ENCODE assay signal across 8 cellular contexts in the genomic region with DNA sequence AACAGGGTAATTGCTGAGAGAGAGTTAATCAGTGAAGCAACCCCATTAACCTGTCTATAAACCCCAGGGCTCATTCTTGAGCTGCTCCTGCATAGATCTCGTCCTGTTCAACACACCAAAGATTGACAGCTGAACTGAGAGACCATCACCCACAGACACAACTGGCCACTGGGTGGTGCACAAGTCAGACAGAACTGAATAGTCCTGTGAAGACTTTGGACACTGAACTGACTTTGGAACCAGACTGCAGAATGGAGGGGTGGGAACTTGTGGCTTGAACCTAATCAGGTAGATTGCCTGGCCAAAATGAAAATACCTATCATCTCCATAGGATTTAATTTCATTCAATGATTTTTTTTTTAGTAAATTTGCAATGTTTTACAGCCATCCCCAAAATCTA. TPM values are rescaled to one million over a fixed set of nuclear protein-coding genes. Genes with fewer than 3 reads are reported as not detected.
DNase-seq lines count a peak whose midpoint lies in the region; ATAC-seq, FAIRE-seq and TF ChIP-seq lines count a peak whose summit lies in the region.
"Not testable (repeated sequence)": the region's sequence is repeated elsewhere in the genome, so short reads cannot be mapped to it uniquely, and the experiment has no call there.

No MANE protein-coding gene starts in this region.

- not testable (repeated sequence) for H3K9me3 ChIP-seq in RWPE2 (ENCODE audit: severe bottlenecking); K562 (replicated peaks; ENCODE audit: control insufficient read depth, insufficient read depth, low read depth, low read length); left lung

- CTCF ChIA-PET in K562 (lab: Yijun Ruan, JAX; ENCODE audit: low intra/inter-chr PET ratio): not testable (repeated sequence)

- FAIRE-seq in K562 (lab: Jason Lieb, UNC): not testable (repeated sequence)

- not testable (repeated sequence) for H3K4me1 Mint-ChIP-seq in stimulated activated naive B cell treated with anti-CD40 and anti-IgM and Interleukin-4, amounts not matched to agents 10 μg/mL and 1 μg/mL and 100 μg/mL, for 72 hours

- not testable (repeated sequence) for TF ChIP-seq POLR2A in K562 (conservative IDR thresholded peaks at IDR 0.05)

- POLR2A ChIA-PET in K562 (lab: Yijun Ruan, JAX): not testable (repeated sequence)

- TF ChIP-seq CTCF in RWPE2 (IDR thresholded peaks at IDR 0.05; ENCODE audit: poor library complexity, severe bottlenecking): peak; percentile 9
- TF ChIP-seq CTCF in K562 (IDR thresholded peaks at IDR 0.05 in 2 of 3, conservative IDR thresholded peaks at IDR 0.05 in 1 of 3; ENCODE audit: insufficient read depth in 2 of 3, low read depth in 1 of 3, low read length in 3 of 3); left lung (IDR thresholded peaks at IDR 0.05): not testable (repeated sequence)

- H3K27me3 Mint-ChIP-seq in stimulated activated naive B cell treated with anti-CD40 and anti-IgM and Interleukin-4, amounts not matched to agents 10 μg/mL and 1 μg/mL and 100 μg/mL, for 72 hours: not testable (repeated sequence)

- H3K4me3 ChIP-seq in RWPE2 (ENCODE audit: severe bottlenecking); K562; left lung: not testable (repeated sequence)

- H3K27me3 ChIP-seq in RWPE2 (ENCODE audit: insufficient read depth, poor library complexity, severe bottlenecking); K562 (ENCODE audit: control insufficient read depth in 2 of 2, insufficient read depth in 2 of 2, low read length in 2 of 2); left lung: not testable (repeated sequence)

- ATAC-seq in GM18511 (IDR thresholded peaks at IDR 0.05; ENCODE audit: unreplicated experiment) (peak; percentile 85), GM21360 (IDR thresholded peaks at IDR 0.05; ENCODE audit: unreplicated experiment) (peak; percentile 73), HG02763 (IDR thresholded peaks at IDR 0.05; ENCODE audit: unreplicated experiment) (peak; percentile 71), HG03457 (IDR thresholded peaks at IDR 0.05; ENCODE audit: unreplicated experiment) (peak; percentile 67), RWPE2 (ENCODE audit: low read depth) (peak; percentile 85), K562 (peak; percentile 99), left lung (peak; percentile 83)
- peak; percentile 82 to 88 for ATAC-seq in stimulated activated naive B cell treated with anti-CD40 and anti-IgM and Interleukin-4, amounts not matched to agents 10 μg/mL and 1 μg/mL and 100 μg/mL, for 72 hours (replicated peaks)

- not testable (repeated sequence) for BruUV-seq in K562 (replicated peaks; lab: Mats Ljungman, UMichigan)

- H3K4me2 ChIP-seq in K562 (ENCODE audit: insufficient read depth, low read length): not testable (repeated sequence)

- not testable (repeated sequence) for H2AFZ ChIP-seq in K562 (ENCODE audit: low read depth, low read length)

- not testable (repeated sequence) for H3K9me3 Mint-ChIP-seq in stimulated activated naive B cell treated with anti-CD40 and anti-IgM and Interleukin-4, amounts not matched to agents 10 μg/mL and 1 μg/mL and 100 μg/mL, for 72 hours

- H3K27ac ChIP-seq in RWPE2 (ENCODE audit: poor library complexity, severe bottlenecking); K562 (ENCODE audit: extremely low read depth, low read depth, low read length); left lung: not testable (repeated sequence)

- not testable (repeated sequence) for H3K9me1 ChIP-seq in K562 (ENCODE audit: control insufficient read depth, insufficient read depth, low read length)

- intact Hi-C loops in K562 (cut with micrococcal nuclease); left lung (cut with DNase I): not testable (repeated sequence)

- H3K4me1 ChIP-seq in RWPE2 (ENCODE audit: insufficient read depth, poor library complexity, severe bottlenecking); K562 (replicated peaks in 1 of 2; ENCODE audit: control insufficient read depth in 2 of 2, insufficient read depth in 2 of 2, low read length in 2 of 2); left lung: not testable (repeated sequence)

- TF ChIP-seq RAD21 in K562 (CRISPR knock-in tag; conservative IDR thresholded peaks at IDR 0.05 in 1 of 2, IDR thresholded peaks at IDR 0.05 in 1 of 2): not testable (repeated sequence)

- no CpG with 5 or more reads among the region's 1 CpG for WGBS in K562 (ENCODE audit: insufficient coverage, low coverage, missing lambda C conversion rate)

- H3K9ac ChIP-seq in K562 (ENCODE audit: insufficient read depth in 1 of 2, low read depth in 2 of 2, low read length in 2 of 2): not testable (repeated sequence)

- in situ Hi-C loops in K562 (cut with MboI): loop anchor here (25.0 kb wide), 2 partner anchors 1097 to 1897 kb away; a partner anchor contains a TSS

- not testable (repeated sequence) for TF ChIP-seq EP300 in K562 (IDR thresholded peaks at IDR 0.05; ENCODE audit: low read length)

- H3K36me3 Mint-ChIP-seq in stimulated activated naive B cell treated with anti-CD40 and anti-IgM and Interleukin-4, amounts not matched to agents 10 μg/mL and 1 μg/mL and 100 μg/mL, for 72 hours: not testable (repeated sequence)

- H3K79me2 ChIP-seq in K562 (ENCODE audit: control insufficient read depth, insufficient read depth, low read length): not testable (repeated sequence)

- not testable (repeated sequence) for H3K36me3 ChIP-seq in RWPE2 (ENCODE audit: low read depth); K562 (ENCODE audit: control insufficient read depth, insufficient read depth, low read length)
- peaks cover 0 to 12% of the 10 kb centered on the region in 2 donors for H3K36me3 ChIP-seq in left lung

- H3K27ac Mint-ChIP-seq in stimulated activated naive B cell treated with anti-CD40 and anti-IgM and Interleukin-4, amounts not matched to agents 10 μg/mL and 1 μg/mL and 100 μg/mL, for 72 hours: not testable (repeated sequence)

- H3K4me3 Mint-ChIP-seq in stimulated activated naive B cell treated with anti-CD40 and anti-IgM and Interleukin-4, amounts not matched to agents 10 μg/mL and 1 μg/mL and 100 μg/mL, for 72 hours: not testable (repeated sequence)

- not testable (repeated sequence) for H4K20me1 ChIP-seq in K562 (replicated peaks; ENCODE audit: control insufficient read depth, insufficient read depth, low read length)

- not testable (repeated sequence) for DNase-seq in RWPE2 (ENCODE audit: low spot score); K562 (ENCODE audit: extremely low read depth in 1 of 4, low spot score in 3 of 4); left lung; stimulated activated naive B cell treated with anti-CD40 and anti-IgM and Interleukin-4, amounts not matched to agents 10 μg/mL and 1 μg/mL and 100 μg/mL, for 72 hours

TF ChIP-seq in K562, 482 proteins besides CTCF, POLR2A, EP300 and RAD21:
- TF ChIP-seq, protein P1, sequence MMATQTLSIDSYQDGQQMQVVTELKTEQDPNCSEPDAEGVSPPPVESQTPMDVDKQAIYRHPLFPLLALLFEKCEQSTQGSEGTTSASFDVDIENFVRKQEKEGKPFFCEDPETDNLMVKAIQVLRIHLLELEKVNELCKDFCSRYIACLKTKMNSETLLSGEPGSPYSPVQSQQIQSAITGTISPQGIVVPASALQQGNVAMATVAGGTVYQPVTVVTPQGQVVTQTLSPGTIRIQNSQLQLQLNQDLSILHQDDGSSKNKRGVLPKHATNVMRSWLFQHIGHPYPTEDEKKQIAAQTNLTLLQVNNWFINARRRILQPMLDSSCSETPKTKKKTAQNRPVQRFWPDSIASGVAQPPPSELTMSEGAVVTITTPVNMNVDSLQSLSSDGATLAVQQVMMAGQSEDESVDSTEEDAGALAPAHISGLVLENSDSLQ (IDR thresholded peaks at IDR 0.05): peak; percentile 12; the same call in 1 of the 2 replicates

RNA-seq across cellular contexts. Expression of a gene that starts 29.3 kb away (rescaled TPM):
- total RNA-seq in K562 (2011; cell fraction: chromatin; rRNA removed; ENCODE audit: low replicate concordance): 55.4 and 200 TPM in 2 replicates
- total RNA-seq in K562 (2011; cell fraction: nucleolus; rRNA removed): 20.7 and 28.6 TPM in 2 replicates
- 57.0 and 69.8 TPM in 2 replicates for total RNA-seq in K562 (2011; cell fraction: nucleoplasm; rRNA removed)
- total RNA-seq in K562 (2014; rRNA removed) (50.7 and 52.9 TPM in 2 replicates), K562 (2014; rRNA removed; fragmentation: Illumina TruSeq; extraction: Trizol) (97.4 and 110 TPM in 2 replicates), K562 (2015; rRNA removed; fragmentation: Illumina TruSeq; extraction: Trizol) (91.1 and 97.0 TPM in 2 replicates), K562 (2021) (71.3 and 77.4 TPM in 2 replicates), left lung (10 to 100 TPM; 67.9 to 68.2 TPM)
- polyA plus RNA-seq in K562 (2011; rRNA removed) (20.6 and 30.6 TPM in 2 replicates), K562 (2014; fragmentation: Illumina TruSeq; extraction: Trizol) (39.9 and 48.1 TPM in 2 replicates), K562 (2014; fragmentation: Nextera tagmentation; extraction: Ambion mirVana) (10 to 100 TPM; 11.7 to 11.9 TPM), K562 (2014; rRNA removed) (31.7 and 34.7 TPM in 2 replicates)
- 4.6 and 9.1 TPM in 2 replicates for polyA plus RNA-seq in K562 (2011; cell fraction: cytosol; rRNA removed)
- polyA plus RNA-seq in K562 (2011; cell fraction: nucleus; rRNA removed): 21.5 and 28.5 TPM in 2 replicates
- 22.7 and 30.8 TPM in 2 replicates for polyA plus RNA-seq in K562 (2012)
- polyA minus RNA-seq in K562 (2011; rRNA and poly(A)+ RNA removed): 103 and 107 TPM in 2 replicates
- polyA minus RNA-seq in K562 (2011; cell fraction: cytosol; rRNA and poly(A)+ RNA removed): 37.7 and 49.1 TPM in 2 replicates
- 37.7 and 76.0 TPM in 2 replicates for polyA minus RNA-seq in K562 (2011; cell fraction: nucleus; rRNA and poly(A)+ RNA removed)
